ENCODE assay signal across 20 cellular contexts in genomic region chr6:168318579-168319278, GRCh38. TPM values are rescaled to one million over a fixed set of nuclear protein-coding genes. Genes with fewer than 3 reads are reported as not detected.
DNase-seq lines count a peak whose midpoint lies in the region; ATAC-seq, FAIRE-seq and TF ChIP-seq lines count a peak whose summit lies in the region.
"Had no signal": no experiment of that assay in that cellular context is flagged by ENCODE, and none has a peak within 500 bp of the region (broad histone marks: within the 10 kb centered on the region; RNA-seq: fewer than 3 reads in every experiment).

No MANE protein-coding gene starts in this region.

- no peak overlapping the region for H2AFZ ChIP-seq in endothelial cell of umbilical vein (ENCODE audit: low read depth, low read length)

- ATAC-seq in Panc1, result peak; percentile 37; the same call in 1 of the 2 replicates
- ATAC-seq in lower lobe of right lung, result peak; percentile 41 to 49
- ATAC-seq: gastroesophageal sphincter had no signal

- no TSS peak for BruUV-seq in Panc1 (replicated peaks; lab: Mats Ljungman, UMichigan)
- no TSS peak for BruUV-seq in endothelial cell of umbilical vein (replicated peaks; lab: Mats Ljungman, UMichigan)
- no TSS peak for BruUV-seq in Calu3 (replicated peaks; lab: Mats Ljungman, UMichigan)

- H3K27me3 Mint-ChIP-seq in Calu3 (ENCODE audit: unreplicated experiment), result peaks cover 52% of the 10 kb centered on the region
- H3K27me3 Mint-ChIP-seq in activated CD4-positive, alpha-beta T cell treated with anti-CD3 and anti-CD28 coated beads, Interleukin-2, amount 10 ng/mL, durations not matched to agents 24 days and 14 days, result peaks cover 44% of the 10 kb centered on the region

- in situ Hi-C loops in Panc1 (cut with HindIII; ENCODE audit: low pct_unique_long_range_greater_than_20kb, low sequenced_read_pairs), result no loop called here

- H3K9me3 Mint-ChIP-seq in Calu3 (ENCODE audit: low read depth, unreplicated experiment), result peaks cover 3% of the 10 kb centered on the region
- H3K9me3 Mint-ChIP-seq in activated CD4-positive, alpha-beta T cell treated with anti-CD3 and anti-CD28 coated beads, Interleukin-2, amount 10 ng/mL, durations not matched to agents 24 days and 14 days, result no peaks in the 10 kb centered on the region
- H3K9me3 Mint-ChIP-seq: stimulated activated naive CD8-positive, alpha-beta T cell treated with anti-CD3 and anti-CD28 coated beads, Interleukin-15, Interleukin-2, amounts not matched to agents 100 ng/mL and 50 ng/mL, for 24 hours had no signal

- H3K4me3 ChIP-seq in Panc1 (ENCODE audit: low read depth in 2 of 2, low read length in 2 of 2) (peak overlapping the region; percentile 37 to 52), endothelial cell of umbilical vein (replicated peaks in 1 of 3; ENCODE audit: insufficient read depth in 1 of 3, low read depth in 1 of 3, low read length in 3 of 3) (no peak overlapping the region), lower lobe of right lung (peak overlapping the region; percentile 51), skin epidermis (peak overlapping the region in 5 of 7 experiments; percentile 17 to 46 (median 27))

- no peak overlapping the region for H3K9ac ChIP-seq in endothelial cell of umbilical vein (replicated peaks; ENCODE audit: extremely low read depth, insufficient read depth, low read length)

- intact Hi-C loops in Panc1 (cut with micrococcal nuclease; ENCODE audit: unreplicated experiment), result no loop called here
- intact Hi-C loops in endothelial cell of umbilical vein (cut with micrococcal nuclease), result no loop called here
- intact Hi-C loops in lower lobe of right lung (cut with DNase I), result no loop called here
- intact Hi-C loops in Calu3 (cut with micrococcal nuclease; ENCODE audit: unreplicated experiment), result no loop called here
- intact Hi-C loops in activated CD4-positive, alpha-beta T cell treated with anti-CD3 and anti-CD28 coated beads, Interleukin-2, amount 10 ng/mL, durations not matched to agents 24 days and 14 days (cut with micrococcal nuclease), result no loop called here

- DNase-seq in Panc1 (ENCODE audit: low read depth, low spot score) (no peak), endothelial cell of umbilical vein (ENCODE audit: low read depth, low spot score) (no peak), lower lobe of right lung (no peak), Calu3 (no peak), kidney tubule cell (ENCODE audit: low spot score) (no peak)
- DNase-seq in activated CD4-positive, alpha-beta T cell treated with anti-CD3 and anti-CD28 coated beads, Interleukin-2, amount 50 U/mL, for 1 hour, result no peak
- DNase-seq in activated CD4-positive, alpha-beta T cell treated with anti-CD3 and anti-CD28 coated beads, Interleukin-2, amount 10 ng/mL, durations not matched to agents 24 days and 14 days, result no peak
- DNase-seq: activated naive CD8-positive, alpha-beta T cell treated with anti-CD3 and anti-CD28 coated beads for 36 hours; C1 segment of cervical spinal cord; GDM1; NCI-H1105; NCI-H526 treated with DMSO at 0.1 percent for 48 hours; SHP77 had no signal

- CTCF ChIA-PET in Panc1 (lab: Charles Lee) (interaction anchor here (0.6 kb wide), 1 partner anchor 36 kb away, joined by 4 read pairs; no protein-coding TSS in a partner anchor), endothelial cell of umbilical vein (lab: Charles Lee) (no interaction called here), Calu3 (lab: Charles Lee) (no interaction called here)

- POLR2A ChIA-PET in Panc1 (lab: Charles Lee) (no interaction called here), endothelial cell of umbilical vein (lab: Charles Lee) (no interaction called here)

- FAIRE-seq in endothelial cell of umbilical vein (lab: Jason Lieb, UNC), result no peak

- H3K27me3 ChIP-seq in Panc1 (ENCODE audit: control insufficient read depth, insufficient read depth, low read length) (peaks cover 8% of the 10 kb centered on the region), endothelial cell of umbilical vein (ENCODE audit: control insufficient read depth in 2 of 2, insufficient read depth in 2 of 2, low read length in 2 of 2) (peaks cover 15 to 33% of the 10 kb centered on the region in 2 experiments), lower lobe of right lung (ENCODE audit: low read depth) (peaks cover 27% of the 10 kb centered on the region)

- TF ChIP-seq POLR2A in endothelial cell of umbilical vein (IDR thresholded peaks at IDR 0.05; ENCODE audit: low read depth, low read length), result no peak

- H3K4me1 ChIP-seq in Panc1 (ENCODE audit: control insufficient read depth, insufficient read depth, low read length) (0 out of 2 replicates have a peak, but pooled peaks cover 5% of the 10 kb centered on the region), endothelial cell of umbilical vein (ENCODE audit: control insufficient read depth, extremely low read depth, insufficient read depth, low read length) (no peaks in the 10 kb centered on the region), lower lobe of right lung (no peaks in the 10 kb centered on the region)

- no peak overlapping the region for H3K27ac Mint-ChIP-seq in Calu3 (ENCODE audit: unreplicated experiment)
- no peak overlapping the region for H3K27ac Mint-ChIP-seq in activated CD4-positive, alpha-beta T cell treated with anti-CD3 and anti-CD28 coated beads, Interleukin-2, amount 10 ng/mL, durations not matched to agents 24 days and 14 days
- H3K27ac Mint-ChIP-seq: activated naive CD8-positive, alpha-beta T cell treated with anti-CD3 and anti-CD28 coated beads for 36 hours; memory B cell; stimulated activated naive CD8-positive, alpha-beta T cell treated with anti-CD3 and anti-CD28 coated beads, Interleukin-15, Interleukin-2, amounts not matched to agents 100 ng/mL and 50 ng/mL, for 24 hours had no signal

- H3K36me3 ChIP-seq in Panc1 (ENCODE audit: control insufficient read depth, insufficient read depth, low read length) (no peaks in the 10 kb centered on the region), endothelial cell of umbilical vein (ENCODE audit: control insufficient read depth in 2 of 2, extremely low read depth in 1 of 2, insufficient read depth in 2 of 2, low read length in 2 of 2) (no peaks in the 10 kb centered on the region), lower lobe of right lung (no peaks in the 10 kb centered on the region)
- H3K36me3 ChIP-seq: gastroesophageal sphincter had no signal

- H3K36me3 Mint-ChIP-seq in Calu3 (ENCODE audit: insufficient read depth, unreplicated experiment), result no peaks in the 10 kb centered on the region
- no peaks in the 10 kb centered on the region for H3K36me3 Mint-ChIP-seq in activated CD4-positive, alpha-beta T cell treated with anti-CD3 and anti-CD28 coated beads, Interleukin-2, amount 10 ng/mL, durations not matched to agents 24 days and 14 days (ENCODE audit: low read depth)
- H3K36me3 Mint-ChIP-seq: activated naive CD8-positive, alpha-beta T cell treated with anti-CD3 and anti-CD28 coated beads for 36 hours had no signal

- H3K79me2 ChIP-seq in endothelial cell of umbilical vein (ENCODE audit: control insufficient read depth, insufficient read depth, low read length), result no peaks in the 10 kb centered on the region

- peaks cover 18% of the 10 kb centered on the region for H3K4me1 Mint-ChIP-seq in Calu3 (ENCODE audit: low read depth, unreplicated experiment)
- peaks cover 2% of the 10 kb centered on the region for H3K4me1 Mint-ChIP-seq in activated CD4-positive, alpha-beta T cell treated with anti-CD3 and anti-CD28 coated beads, Interleukin-2, amount 10 ng/mL, durations not matched to agents 24 days and 14 days
- H3K4me1 Mint-ChIP-seq: activated naive CD8-positive, alpha-beta T cell treated with anti-CD3 and anti-CD28 coated beads for 36 hours; memory B cell had no signal

- dilution Hi-C loops in endothelial cell of umbilical vein (cut with MboI; ENCODE audit: extremely low pct_ligation_motif_present, low sequenced_read_pairs), result no loop called here

- no peak for TF ChIP-seq CTCF in Panc1 (IDR thresholded peaks at IDR 0.05)
- no peak for TF ChIP-seq CTCF in endothelial cell of umbilical vein (IDR thresholded peaks at IDR 0.05; ENCODE audit: extremely low read depth in 1 of 2, insufficient read depth in 1 of 2, low read depth in 1 of 2, low read length in 2 of 2)
- no peak for TF ChIP-seq CTCF in lower lobe of right lung (IDR thresholded peaks at IDR 0.05)
- no peak for TF ChIP-seq CTCF in Calu3 (IDR thresholded peaks at IDR 0.05; ENCODE audit: unreplicated experiment)

- no peaks in the 10 kb centered on the region for H4K20me1 ChIP-seq in endothelial cell of umbilical vein (replicated peaks; ENCODE audit: control insufficient read depth, extremely low read depth, insufficient read depth, low read length)

- no peak overlapping the region for H3K4me2 ChIP-seq in endothelial cell of umbilical vein (ENCODE audit: insufficient read depth, low read length)

- no peak overlapping the region for H3K27ac ChIP-seq in Panc1 (ENCODE audit: low read length)
- H3K27ac ChIP-seq in endothelial cell of umbilical vein (ENCODE audit: insufficient read depth, low read depth, low read length), result no peak overlapping the region
- H3K27ac ChIP-seq in lower lobe of right lung, result no peak overlapping the region
- peak overlapping the region in 6 of 21 experiments; percentile 22 to 74 (median 50) for H3K27ac ChIP-seq in skin epidermis

- H3K9me3 ChIP-seq in Panc1 (ENCODE audit: control insufficient read depth, insufficient read depth, low read depth, low read length) (peaks cover 4% of the 10 kb centered on the region; the same call in 1 of the 2 replicates), endothelial cell of umbilical vein (replicated peaks; ENCODE audit: control insufficient read depth, insufficient read depth, low read length) (no peaks in the 10 kb centered on the region), lower lobe of right lung (no peaks in the 10 kb centered on the region)

- H3K4me3 Mint-ChIP-seq in Calu3 (ENCODE audit: low read depth, unreplicated experiment), result no peak overlapping the region
- H3K4me3 Mint-ChIP-seq in activated CD4-positive, alpha-beta T cell treated with anti-CD3 and anti-CD28 coated beads, Interleukin-2, amount 10 ng/mL, durations not matched to agents 24 days and 14 days, result no peak overlapping the region
- H3K4me3 Mint-ChIP-seq: activated naive CD8-positive, alpha-beta T cell treated with anti-CD3 and anti-CD28 coated beads for 36 hours; memory B cell; stimulated activated naive CD8-positive, alpha-beta T cell treated with anti-CD3 and anti-CD28 coated beads, Interleukin-15, Interleukin-2, amounts not matched to agents 100 ng/mL and 50 ng/mL, for 24 hours had no signal

- H3K9me1 ChIP-seq in endothelial cell of umbilical vein (replicated peaks; ENCODE audit: control insufficient read depth, extremely low read depth, insufficient read depth, low read length), result no peaks in the 10 kb centered on the region

RNA-seq across cellular contexts. Expression of gene DACT2, which starts 0.8 kb away (rescaled TPM):
- total RNA-seq in Panc1 (2021; ENCODE audit: unreplicated experiment), result 3.3 TPM
- 8.0 TPM for polyA plus RNA-seq in Panc1 (2012; ENCODE audit: insufficient read length)
- not detected in 2 replicates for total RNA-seq in endothelial cell of umbilical vein
- not detected in 2 replicates for polyA plus RNA-seq in endothelial cell of umbilical vein
- not detected in 2 replicates for polyA plus RNA-seq in endothelial cell of umbilical vein (2011; cell fraction: cytosol; rRNA removed)
- polyA plus RNA-seq in endothelial cell of umbilical vein (2011; cell fraction: nucleus; rRNA removed), result not detected in 2 replicates
- polyA plus RNA-seq in endothelial cell of umbilical vein (2012), result not detected in 2 replicates
- not detected in 2 replicates for polyA minus RNA-seq in endothelial cell of umbilical vein
- polyA minus RNA-seq in endothelial cell of umbilical vein (2011; cell fraction: cytosol; rRNA and poly(A)+ RNA removed), result not detected
- polyA minus RNA-seq in endothelial cell of umbilical vein (2011; cell fraction: nucleus; rRNA and poly(A)+ RNA removed), result not detected in 2 replicates
- 2.4 TPM for total RNA-seq in lower lobe of right lung
- not detected in 2 replicates for total RNA-seq in Calu3 (2022)
- 1.8 and 1.9 TPM in 2 replicates for total RNA-seq in activated CD4-positive, alpha-beta T cell treated with anti-CD3 and anti-CD28 coated beads, Interleukin-2, amount 10 ng/mL, durations not matched to agents 24 days and 14 days
- total RNA-seq: activated CD8-positive, alpha-beta memory T cell treated with anti-CD3 and anti-CD28 coated beads for 36 hours; activated naive CD8-positive, alpha-beta T cell treated with anti-CD3 and anti-CD28 coated beads for 36 hours; dermis microvascular lymphatic vessel endothelial cell; pulmonary artery endothelial cell had no signal

Comparison
In these comparisons a context has a peak if more than half of its experiments do, and no peak if none do; other contexts are left out.
1. H3K4me3 ChIP-seq: peak in Panc1 (2 of 2), lower lobe of right lung (single experiment) and skin epidermis (5 of 7); none in endothelial cell of umbilical vein (0 of 3).